ENCODE assay signal across 23 cellular contexts in genomic region chr16:77849640-77850258, GRCh38.
DNase-seq lines count a peak whose midpoint lies in the region; ATAC-seq, FAIRE-seq and TF ChIP-seq lines count a peak whose summit lies in the region.
"Had no signal": no experiment of that assay in that cellular context is flagged by ENCODE, and none has a peak within 500 bp of the region (broad histone marks: within the 10 kb centered on the region; RNA-seq: fewer than 3 reads in every experiment).

No MANE protein-coding gene starts in this region.

- H3K4me1 Mint-ChIP-seq in WTC11, result peaks cover 14% of the 10 kb centered on the region

- POLR2A ChIA-PET in WTC11 (lab: Charles Lee), result no interaction called here

- 53 to 57% methylated on average over 12 to 13 of the region's 13 CpGs for WGBS in body of pancreas, 2 donors
- WGBS in heart left ventricle, 4 donors, result 61 to 73% (median 64%) methylated on average over 12 to 13 of the region's 13 CpGs
- 60% methylated on average over 13 of the region's 13 CpGs for WGBS in right cardiac atrium

- no peak overlapping the region; the same call in 1 of the 2 replicates for H3K27ac Mint-ChIP-seq in WTC11
- H3K27ac Mint-ChIP-seq: CD8-positive, alpha-beta T cell had no signal

- peaks cover 8% of the 10 kb centered on the region; the same call in 1 of the 2 replicates for H3K36me3 Mint-ChIP-seq in WTC11
- H3K36me3 Mint-ChIP-seq: CD8-positive, alpha-beta T cell had no signal

- peak in 2 of 4 donors; percentile 8 to 15 for DNase-seq in body of pancreas
- DNase-seq in heart left ventricle, result peak in 2 of 5 donors; percentile 30 to 37
- DNase-seq in right cardiac atrium, result peak in 2 of 3 donors; percentile 60 to 62
- peak; percentile 10 for DNase-seq in renal cortical epithelial cell (ENCODE audit: low read depth)
- DNase-seq in WTC11 (ENCODE audit: low spot score), result no peak
- no peak for DNase-seq in GM12892 (ENCODE audit: insufficient read length)
- DNase-seq: Caco-2; CD8-positive, alpha-beta T cell; GDM1; KBM-7; MV-4-11; NCI-H1105 treated with DMSO at 0.1 percent for 48 hours; NCI-H146; NCI-H1930; NCI-H2107; NCI-H748 treated with DMSO at 0.1 percent for 48 hours; NK-92 treated with Interleukin-12 subunit alpha and Interleukin-12 subunit beta, amount 100 ng/mL, for 24 hours; RPMI8226; SHP77 treated with DMSO at 0.1 percent for 48 hours had no signal

- H3K36me3 ChIP-seq in body of pancreas (replicated peaks in 1 of 2; ENCODE audit: insufficient read depth in 1 of 2, low read depth in 2 of 2) (no peaks in the 10 kb centered on the region), heart left ventricle (no peaks in the 10 kb centered on the region)

- H3K9me3 ChIP-seq in body of pancreas, result no peaks in the 10 kb centered on the region
- H3K9me3 ChIP-seq in heart left ventricle, result no peaks in the 10 kb centered on the region
- no peaks in the 10 kb centered on the region for H3K9me3 ChIP-seq in right cardiac atrium (ENCODE audit: control insufficient read depth, low read length)
- H3K9me3 ChIP-seq: Caco-2 had no signal

- TF ChIP-seq POLR2A in body of pancreas (IDR thresholded peaks at IDR 0.05) (no peak), heart left ventricle (IDR thresholded peaks at IDR 0.05) (no peak), GM12892 (IDR thresholded peaks at IDR 0.05; ENCODE audit: low read depth, low read length) (no peak)

- no peaks in the 10 kb centered on the region for H3K27me3 Mint-ChIP-seq in WTC11 (ENCODE audit: low read depth)

- no peaks in the 10 kb centered on the region for H3K4me1 ChIP-seq in body of pancreas
- peaks cover 0 to 12% (median 0%) of the 10 kb centered on the region in 12 donors for H3K4me1 ChIP-seq in heart left ventricle
- no peaks in the 10 kb centered on the region for H3K4me1 ChIP-seq in right cardiac atrium (ENCODE audit: control insufficient read depth, insufficient read depth, low read length)
- H3K4me1 ChIP-seq: Caco-2 had no signal

- no peaks in the 10 kb centered on the region for H3K27me3 ChIP-seq in body of pancreas
- H3K27me3 ChIP-seq in heart left ventricle, result no peaks in the 10 kb centered on the region
- no peaks in the 10 kb centered on the region for H3K27me3 ChIP-seq in right cardiac atrium (ENCODE audit: control insufficient read depth, insufficient read depth)

- TF ChIP-seq CTCF in body of pancreas (IDR thresholded peaks at IDR 0.05) (no peak), heart left ventricle (IDR thresholded peaks at IDR 0.05) (no peak), WTC11 (IDR thresholded peaks at IDR 0.05) (no peak)

- H3K27ac ChIP-seq in body of pancreas (no peak overlapping the region), heart left ventricle (peak overlapping the region in 3 of 12 donors; percentile 10 to 15 (median 14)), right cardiac atrium (ENCODE audit: low read length) (peak overlapping the region; percentile 3)
- H3K27ac ChIP-seq: C4-2B had no signal

- CTCF ChIA-PET in WTC11 (lab: Charles Lee), result no interaction called here

- H3K4me3 ChIP-seq in body of pancreas (no peak overlapping the region), heart left ventricle (no peak overlapping the region), right cardiac atrium (ENCODE audit: low read length) (no peak overlapping the region)
- H3K4me3 ChIP-seq: GM12878 had no signal

- FAIRE-seq in GM12892 (lab: Jason Lieb, UNC), result no peak
- FAIRE-seq: GM12878 had no signal

- ATAC-seq in body of pancreas (peak; percentile 38), heart left ventricle (peak in 3 of 4 donors; percentile 49 to 65 (median 65)), right cardiac atrium (peak in 1 of 2 donors; percentile 68), WTC11 (no peak), HG02840 (IDR thresholded peaks at IDR 0.05; ENCODE audit: low FRiP score, unreplicated experiment) (no peak)
- ATAC-seq: CD8-positive, alpha-beta T cell; GM12878; HCT116 had no signal

- H3K9me3 Mint-ChIP-seq in WTC11, result no peaks in the 10 kb centered on the region; the same call in 1 of the 2 replicates
- H3K9me3 Mint-ChIP-seq: CD8-positive, alpha-beta T cell had no signal

- H3K4me3 Mint-ChIP-seq in WTC11, result no peak overlapping the region
- H3K4me3 Mint-ChIP-seq: CD8-positive, alpha-beta T cell had no signal

- intact Hi-C loops in body of pancreas (cut with DNase I), result no loop called here
- intact Hi-C loops in heart left ventricle (cut with DNase I), result no loop called here
- intact Hi-C loops in right cardiac atrium (cut with DNase I), result loop anchor here in 1 of 4 donors (5.0 kb wide), 1 partner anchor 118 kb away; no protein-coding TSS in a partner anchor

TF ChIP-seq in WTC11, 78 proteins besides CTCF, POLR2A, EP300 and RAD21 (continues in another document):
- no peak for TF ChIP-seq SP1 (CRISPR knock-in tag; conservative IDR thresholded peaks at IDR 0.05)
- TF ChIP-seq JAZF1 (CRISPR knock-in tag; IDR thresholded peaks at IDR 0.05), result no peak
- no peak for TF ChIP-seq ZNF281 (CRISPR knock-in tag; IDR thresholded peaks at IDR 0.05)
- no peak for TF ChIP-seq NFE2L1 (CRISPR knock-in tag; IDR thresholded peaks at IDR 0.05)
- TF ChIP-seq ZNF138 (CRISPR knock-in tag; conservative IDR thresholded peaks at IDR 0.05), result no peak
- no peak for TF ChIP-seq ATF1 (CRISPR knock-in tag; IDR thresholded peaks at IDR 0.05)
- TF ChIP-seq SMAD4 (CRISPR knock-in tag; IDR thresholded peaks at IDR 0.05), result no peak
- TF ChIP-seq GRHL2 (CRISPR knock-in tag; IDR thresholded peaks at IDR 0.05; ENCODE audit: insufficient replicate concordance, severe bottlenecking), result no peak
- TF ChIP-seq ZNF263 (CRISPR knock-in tag; IDR thresholded peaks at IDR 0.05; ENCODE audit: low read depth), result no peak
- no peak for TF ChIP-seq STAT6 (CRISPR knock-in tag; conservative IDR thresholded peaks at IDR 0.05; ENCODE audit: low read depth)
- no peak for TF ChIP-seq EMX1 (CRISPR knock-in tag; IDR thresholded peaks at IDR 0.05)
- no peak for TF ChIP-seq NR1H2 (CRISPR knock-in tag; IDR thresholded peaks at IDR 0.05)
- no peak for TF ChIP-seq CDX4 (CRISPR knock-in tag; IDR thresholded peaks at IDR 0.05; ENCODE audit: borderline replicate concordance)
- no peak for TF ChIP-seq E2F1 (CRISPR knock-in tag; IDR thresholded peaks at IDR 0.05)
- no peak for TF ChIP-seq ZNF317 (CRISPR knock-in tag; IDR thresholded peaks at IDR 0.05; ENCODE audit: borderline replicate concordance, low read depth)
- TF ChIP-seq FOXP1 (CRISPR knock-in tag; IDR thresholded peaks at IDR 0.05; ENCODE audit: borderline replicate concordance), result no peak

Comparison
In these comparisons a context has a peak if more than half of its experiments do, and no peak if none do; other contexts are left out.
1. ATAC-seq: peak in body of pancreas (single experiment) and heart left ventricle (3 of 4); none in WTC11 (single experiment) and HG02840 (single experiment).
2. DNase-seq: peak in right cardiac atrium (2 of 3) and renal cortical epithelial cell (single experiment); none in WTC11 (single experiment) and GM12892 (single experiment).